In genomic region chr2:96070351-96070750, GRCh38 we compare ENCODE assay signal across 6 cellular contexts. TPM values are rescaled to one million over a fixed set of nuclear protein-coding genes. Genes with fewer than 3 reads are reported as not detected.
"Had no signal": no experiment of that assay in that cellular context is flagged by ENCODE, and none has a peak within 500 bp of the region (broad histone marks: within the 10 kb centered on the region; RNA-seq: fewer than 3 reads in every experiment).

No MANE protein-coding gene starts in this region.

RNA-seq across cellular contexts. Expression of gene GPAT2, which starts 35.6 kb away (rescaled TPM):
- total RNA-seq: H4, HepG2, HT1080 had no signal
- polyA plus RNA-seq: HepG2 had no signal

RNA-seq across cellular contexts. Expression of gene ADRA2B, which starts 46.0 kb away (rescaled TPM):
- total RNA-seq: GM23248, H4, HepG2, HFFc6, HT1080 had no signal
- polyA plus RNA-seq: GM23248, HepG2, IgD-negative memory B cell had no signal
